ENCODE assay signal across 8 cellular contexts in genomic region chr2:67616749-67617148, GRCh38.
DNase-seq lines count a peak whose midpoint lies in the region; ATAC-seq and TF ChIP-seq lines count a peak whose summit lies in the region.

No MANE protein-coding gene starts in this region.

- H3K4me3 ChIP-seq in CD8-positive, alpha-beta memory T cell (ENCODE audit: low read length): no peak overlapping the region

- ATAC-seq in GM18517 (IDR thresholded peaks at IDR 0.05; ENCODE audit: unreplicated experiment) (peak; percentile 91), HG02623 (IDR thresholded peaks at IDR 0.05; ENCODE audit: unreplicated experiment) (peak; percentile 62), SK-N-SH treated with all-trans-retinoic acid at 6 μM for 48 hours (peak; percentile 34; the same call in 1 of the 3 replicates)
- ATAC-seq in natural killer cell treated with Interleukin-12 subunit alpha and Interleukin-12 subunit beta and Interleukin-15 and Interleukin-18, amount 100 ng/mL, for 72 hours: peak; percentile 55 to 62

- H3K36me3 Mint-ChIP-seq in natural killer cell treated with Interleukin-12 subunit alpha and Interleukin-12 subunit beta and Interleukin-15 and Interleukin-18, amount 100 ng/mL, for 72 hours: no peaks in the 10 kb centered on the region
- no peaks in the 10 kb centered on the region for H3K36me3 Mint-ChIP-seq in CD8-positive, alpha-beta memory T cell

- H3K9me3 ChIP-seq in CD8-positive, alpha-beta memory T cell (ENCODE audit: low read length): no peaks in the 10 kb centered on the region

- H3K4me3 Mint-ChIP-seq in natural killer cell treated with Interleukin-12 subunit alpha and Interleukin-12 subunit beta and Interleukin-15 and Interleukin-18, amount 100 ng/mL, for 72 hours: no peak overlapping the region
- H3K4me3 Mint-ChIP-seq in CD8-positive, alpha-beta memory T cell: no peak overlapping the region

- DNase-seq in natural killer cell treated with Interleukin-12 subunit alpha and Interleukin-12 subunit beta and Interleukin-15 and Interleukin-18, amount 100 ng/mL, for 72 hours (ENCODE audit: low spot score): no peak
- no peak for DNase-seq in CD8-positive, alpha-beta memory T cell
- DNase-seq in DMS114 treated with DMSO at 0.1 percent for 48 hours (lab: John Stamatoyannopoulos, UW; ENCODE audit: unreplicated experiment) (no peak), NCI-H2227 treated with DMSO at 0.1 percent for 48 hours (lab: John Stamatoyannopoulos, UW) (no peak), 8988T (no peak)

- no peaks in the 10 kb centered on the region for H3K36me3 ChIP-seq in CD8-positive, alpha-beta memory T cell (ENCODE audit: insufficient read depth, low read length)

- H3K4me1 Mint-ChIP-seq in natural killer cell treated with Interleukin-12 subunit alpha and Interleukin-12 subunit beta and Interleukin-15 and Interleukin-18, amount 100 ng/mL, for 72 hours (ENCODE audit: low read depth in 2 of 2): no peaks in the 10 kb centered on the region
- H3K4me1 Mint-ChIP-seq in CD8-positive, alpha-beta memory T cell: no peaks in the 10 kb centered on the region

- peaks cover 3% of the 10 kb centered on the region for H3K27me3 ChIP-seq in CD8-positive, alpha-beta memory T cell (ENCODE audit: insufficient read depth, low read length, poor library complexity, severe bottlenecking)

- no peaks in the 10 kb centered on the region for H3K4me1 ChIP-seq in CD8-positive, alpha-beta memory T cell (ENCODE audit: insufficient read depth, low read length)

- peak overlapping the region in 1 of 2 donors; percentile 18 for H3K27ac Mint-ChIP-seq in natural killer cell treated with Interleukin-12 subunit alpha and Interleukin-12 subunit beta and Interleukin-15 and Interleukin-18, amount 100 ng/mL, for 72 hours
- no peak overlapping the region for H3K27ac Mint-ChIP-seq in CD8-positive, alpha-beta memory T cell

- H3K9me3 Mint-ChIP-seq in natural killer cell treated with Interleukin-12 subunit alpha and Interleukin-12 subunit beta and Interleukin-15 and Interleukin-18, amount 100 ng/mL, for 72 hours: no peaks in the 10 kb centered on the region
- peaks cover 0 to 7% (median 0%) of the 10 kb centered on the region in 5 donors for H3K9me3 Mint-ChIP-seq in CD8-positive, alpha-beta memory T cell

- CTCF ChIA-PET in CD8-positive, alpha-beta memory T cell (lab: Charles Lee): no interaction called here

- H3K27me3 Mint-ChIP-seq in natural killer cell treated with Interleukin-12 subunit alpha and Interleukin-12 subunit beta and Interleukin-15 and Interleukin-18, amount 100 ng/mL, for 72 hours: no peaks in the 10 kb centered on the region
- H3K27me3 Mint-ChIP-seq in CD8-positive, alpha-beta memory T cell: no peaks in the 10 kb centered on the region

- POLR2A ChIA-PET in CD8-positive, alpha-beta memory T cell (lab: Charles Lee): no interaction called here

- no peak overlapping the region for H3K27ac ChIP-seq in CD8-positive, alpha-beta memory T cell (ENCODE audit: low read depth, low read length)

TF ChIP-seq in SK-N-SH treated with all-trans-retinoic acid at 6 μM for 48 hours, 23 proteins besides CTCF, POLR2A, EP300 and RAD21:
- TF ChIP-seq POU6F1 (CRISPR knock-in tag; IDR thresholded peaks at IDR 0.05; ENCODE audit: borderline replicate concordance, low read depth) (no peak), TCF4 (CRISPR knock-in tag; IDR thresholded peaks at IDR 0.05; ENCODE audit: borderline replicate concordance) (no peak), ZFP3 (CRISPR knock-in tag; IDR thresholded peaks at IDR 0.05) (no peak), ZFP30 (CRISPR knock-in tag; IDR thresholded peaks at IDR 0.05) (no peak)

Comparison
In these comparisons a context has a peak if more than half of its experiments do, and no peak if none do; other contexts are left out.
1. ATAC-seq: peak in every context shown above with its lines; median percentile 91 in GM18517; 62 in HG02623; 58 in natural killer cell treated with Interleukin-12 subunit alpha and Interleukin-12 subunit beta and Interleukin-15 and Interleukin-18, amount 100 ng/mL, for 72 hours; 34 in SK-N-SH treated with all-trans-retinoic acid at 6 μM for 48 hours.